In the genomic region with DNA sequence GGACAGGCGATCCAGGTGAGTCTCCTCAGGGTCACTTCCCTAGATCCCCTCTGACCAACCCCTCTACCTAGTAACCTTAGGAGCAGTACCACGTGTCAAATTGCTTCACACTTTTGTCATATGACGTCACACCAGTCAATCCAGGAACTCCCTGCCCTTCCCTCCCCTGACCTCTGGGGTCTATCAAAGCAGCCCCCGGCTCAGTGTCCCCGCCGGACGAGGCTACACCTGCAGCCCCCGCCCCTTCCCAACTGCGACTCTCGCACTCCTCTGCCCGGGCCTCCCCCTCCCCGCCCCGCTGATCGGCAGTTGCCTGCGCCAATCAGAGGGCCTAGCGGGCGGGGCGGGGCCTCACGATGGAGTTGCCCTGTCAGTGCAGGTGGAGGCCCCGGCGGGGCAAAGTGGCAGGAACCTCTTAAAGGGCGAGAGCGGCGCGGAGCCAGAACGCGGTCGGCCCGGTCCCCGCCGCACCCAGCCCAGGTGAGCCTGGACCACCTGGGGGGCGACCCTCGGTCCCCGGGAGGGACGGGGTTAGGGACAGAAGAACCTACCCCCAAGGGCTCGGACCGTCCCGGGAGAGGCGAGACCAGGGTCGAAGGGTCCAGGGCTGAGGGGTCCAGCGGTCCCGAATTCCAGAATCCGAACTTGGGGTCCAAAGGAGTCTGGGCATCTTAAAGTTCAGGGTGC, we compare ENCODE assay signal across 8 cellular contexts. TPM values are rescaled to one million over a fixed set of nuclear protein-coding genes. Genes with fewer than 3 reads are reported as not detected.
A peak's percentile ranks its signal among the peaks of the same experiment; 100 is the strongest.
DNase-seq lines count a peak whose midpoint lies in the region; ATAC-seq and TF ChIP-seq lines count a peak whose summit lies in the region.

No MANE protein-coding gene starts in this region.

- peak overlapping the region; percentile 83 for H3K27ac ChIP-seq in HL-60 (replicated peaks)

- no peaks in the 10 kb centered on the region for H3K9me3 ChIP-seq in endocrine pancreas (ENCODE audit: control insufficient read depth, low read length)

- ATAC-seq in GM19025 (IDR thresholded peaks at IDR 0.05; ENCODE audit: low read depth, unreplicated experiment), result peak; percentile 58

- H3K36me3 ChIP-seq in endocrine pancreas (ENCODE audit: control insufficient read depth, insufficient read depth, low read length), result no peaks in the 10 kb centered on the region

- H3K27me3 ChIP-seq in HL-60 (ENCODE audit: insufficient read depth, poor library complexity, severe bottlenecking), result no peaks in the 10 kb centered on the region
- no peaks in the 10 kb centered on the region for H3K27me3 ChIP-seq in endocrine pancreas (ENCODE audit: control insufficient read depth, insufficient read depth, low read length)

- H3K4me3 ChIP-seq in AG09309 (ENCODE audit: control insufficient read depth, low read depth, low read length) (peak overlapping the region; percentile 86), HL-60 (replicated peaks; ENCODE audit: insufficient read depth, low read length) (peak overlapping the region; percentile 97), endocrine pancreas (ENCODE audit: control insufficient read depth, insufficient read depth, low read length) (no peak overlapping the region)

- H3K9ac ChIP-seq in endocrine pancreas (ENCODE audit: control insufficient read depth, insufficient read depth, low read length), result peak overlapping the region; percentile 93

- TF ChIP-seq CTCF in AG09309 (IDR thresholded peaks at IDR 0.05; ENCODE audit: control insufficient read depth, insufficient read depth, low read depth, low read length, missing control alignments), result no peak
- TF ChIP-seq CTCF in HL-60 (IDR thresholded peaks at IDR 0.05; ENCODE audit: insufficient read depth, low read length), result no peak

- DNase-seq in AG09309 (ENCODE audit: low read depth) (peak; percentile 16), HL-60 (ENCODE audit: low read depth in 1 of 2, low spot score in 1 of 2) (peak; percentile 84 to 90), NOMO-1 treated with DMSO at 0.1 percent for 48 hours (lab: John Stamatoyannopoulos, UW; ENCODE audit: unreplicated experiment) (peak; percentile 74), mesenteric fat pad (ENCODE audit: low spot score) (peak; percentile 93)
- peak; percentile 64 for DNase-seq in activated CD8-positive, alpha-beta memory T cell treated with anti-CD3 and anti-CD28 coated beads, Interleukin-2, amount 50 U/mL, for 1 hour (ENCODE audit: extremely low read depth)
- peak; percentile 74 for DNase-seq in stimulated activated CD8-positive, alpha-beta memory T cell treated with anti-CD3 and anti-CD28 coated beads, Interleukin-15, amount 100 ng/mL, for 24 hours (ENCODE audit: low read depth)

- H3K4me1 ChIP-seq in endocrine pancreas (ENCODE audit: control insufficient read depth, insufficient read depth, low read length), result no peaks in the 10 kb centered on the region

RNA-seq across cellular contexts. Expression of a gene that starts 27.5 kb away (rescaled TPM):
- 37.7 TPM for total RNA-seq in mesenteric fat pad

Comparison
In these comparisons a context has a peak if more than half of its experiments do, and no peak if none do; other contexts are left out.
1. DNase-seq: peak in every context shown above with its lines; median percentile 93 in mesenteric fat pad; 87 in HL-60; 74 in NOMO-1 treated with DMSO at 0.1 percent for 48 hours; 74 in stimulated activated CD8-positive, alpha-beta memory T cell treated with anti-CD3 and anti-CD28 coated beads, Interleukin-15, amount 100 ng/mL, for 24 hours; 64 in activated CD8-positive, alpha-beta memory T cell treated with anti-CD3 and anti-CD28 coated beads, Interleukin-2, amount 50 U/mL, for 1 hour; 16 in AG09309.